Comparison of ENCODE assay signal across 9 cellular contexts in the genomic region with DNA sequence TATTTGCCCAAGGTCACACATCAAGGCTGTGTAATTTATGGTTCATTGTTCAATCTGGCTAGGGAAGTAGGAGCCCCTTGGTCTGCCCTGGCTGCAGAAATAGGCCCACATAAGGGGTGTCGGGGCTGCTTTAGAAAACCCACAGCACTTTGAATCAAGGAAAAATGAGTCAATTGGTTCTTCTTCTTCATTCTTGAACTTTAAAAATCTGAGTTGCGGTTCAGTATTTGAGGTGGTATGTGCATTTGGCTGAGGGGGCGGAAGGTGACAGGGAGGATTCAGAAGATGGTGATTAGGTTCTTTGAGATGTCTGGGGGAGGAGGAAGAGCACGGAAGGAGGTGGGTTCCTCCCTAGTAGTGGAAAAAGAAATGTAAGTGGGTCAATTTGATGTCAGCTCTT.
DNase-seq lines count a peak whose midpoint lies in the region; ATAC-seq, FAIRE-seq and TF ChIP-seq lines count a peak whose summit lies in the region.
"Had no signal": no experiment of that assay in that cellular context is flagged by ENCODE, and none has a peak within 500 bp of the region (broad histone marks: within the 10 kb centered on the region; RNA-seq: fewer than 3 reads in every experiment).

No MANE protein-coding gene starts in this region.

- H3K4me3 Mint-ChIP-seq in activated T-cell treated with anti-CD3 and anti-CD28 coated beads, Interleukin-2, amount 50 U/mL, for 72 hours = no peak overlapping the region

- H3K4me3 ChIP-seq in left lung (no peak overlapping the region), esophagus squamous epithelium (no peak overlapping the region), kidney (ENCODE audit: low read length in 2 of 2) (no peak overlapping the region)

- H3K9me3 Mint-ChIP-seq in activated T-cell treated with anti-CD3 and anti-CD28 coated beads, Interleukin-2, amount 50 U/mL, for 72 hours = no peaks in the 10 kb centered on the region

- no peak for DNase-seq in GM18507 (ENCODE audit: extremely low spot score, insufficient read length, low read depth)
- DNase-seq in activated T-cell treated with anti-CD3 and anti-CD28 coated beads, Interleukin-2, amount 50 U/mL, for 72 hours = peak; percentile 60 to 68
- DNase-seq in stimulated activated CD4-positive, alpha-beta T cell treated with anti-CD3 and anti-CD28 coated beads, Interleukin-2, amount 100 ng/mL, for 4 hours (ENCODE audit: low read depth) = peak; percentile 44
- no peak for DNase-seq in NCI-H82 (lab: John Stamatoyannopoulos, UW)
- DNase-seq in left lung = no peak
- no peak for DNase-seq in esophagus squamous epithelium (lab: John Stamatoyannopoulos, UW)
- DNase-seq in kidney = no peak
- DNase-seq: DMS53 had no signal

- no peaks in the 10 kb centered on the region for H3K27me3 ChIP-seq in left lung
- no peaks in the 10 kb centered on the region for H3K27me3 ChIP-seq in esophagus squamous epithelium

- no peaks in the 10 kb centered on the region for H3K9me3 ChIP-seq in left lung
- H3K9me3 ChIP-seq in esophagus squamous epithelium = no peaks in the 10 kb centered on the region
- H3K9me3 ChIP-seq in kidney (ENCODE audit: control insufficient read depth in 1 of 2, low read length in 2 of 2) = no peaks in the 10 kb centered on the region

- no peak overlapping the region for H3K9ac ChIP-seq in kidney (ENCODE audit: low read length in 2 of 2)

- H3K4me1 ChIP-seq in left lung (peaks cover 0 to 79% of the 10 kb centered on the region in 2 donors), esophagus squamous epithelium (peaks cover 0 to 39% (median 0%) of the 10 kb centered on the region in 3 donors), kidney (ENCODE audit: control insufficient read depth in 1 of 2, insufficient read depth in 1 of 2, low read depth in 1 of 2, low read length in 2 of 2) (no peaks in the 10 kb centered on the region)

- peak; percentile 95 for FAIRE-seq in GM18507 (lab: Jason Lieb, UNC)
- FAIRE-seq in kidney (lab: Jason Lieb, UNC) = no peak

- TF ChIP-seq CTCF in left lung (IDR thresholded peaks at IDR 0.05) = no peak
- no peak for TF ChIP-seq CTCF in esophagus squamous epithelium (IDR thresholded peaks at IDR 0.05)
- no peak for TF ChIP-seq CTCF in kidney (IDR thresholded peaks at IDR 0.05; ENCODE audit: borderline replicate concordance, extremely low read depth, insufficient read depth)

- H3K36me3 ChIP-seq in left lung = no peaks in the 10 kb centered on the region
- no peaks in the 10 kb centered on the region for H3K36me3 ChIP-seq in esophagus squamous epithelium
- no peaks in the 10 kb centered on the region for H3K36me3 ChIP-seq in kidney (ENCODE audit: control insufficient read depth in 1 of 2, insufficient read depth in 2 of 2, low read length in 2 of 2)

- H3K27ac Mint-ChIP-seq in activated T-cell treated with anti-CD3 and anti-CD28 coated beads, Interleukin-2, amount 50 U/mL, for 72 hours = no peak overlapping the region

- no peaks in the 10 kb centered on the region for H3K36me3 Mint-ChIP-seq in activated T-cell treated with anti-CD3 and anti-CD28 coated beads, Interleukin-2, amount 50 U/mL, for 72 hours (ENCODE audit: insufficient read depth in 2 of 2)

- H3K4me1 Mint-ChIP-seq in activated T-cell treated with anti-CD3 and anti-CD28 coated beads, Interleukin-2, amount 50 U/mL, for 72 hours (ENCODE audit: low read depth) = peaks cover 20% of the 10 kb centered on the region

- H3K27ac ChIP-seq in left lung = no peak overlapping the region
- H3K27ac ChIP-seq in esophagus squamous epithelium = no peak overlapping the region
- no peak overlapping the region for H3K27ac ChIP-seq in kidney (ENCODE audit: low read depth in 2 of 2, low read length in 2 of 2)

- H3K27me3 Mint-ChIP-seq in activated T-cell treated with anti-CD3 and anti-CD28 coated beads, Interleukin-2, amount 50 U/mL, for 72 hours (ENCODE audit: low read depth) = peaks cover 34% of the 10 kb centered on the region

- peak; percentile 40 for ATAC-seq in HG03103 (IDR thresholded peaks at IDR 0.05; ENCODE audit: low read depth, unreplicated experiment)
- peak; percentile 90 for ATAC-seq in activated T-cell treated with anti-CD3 and anti-CD28 coated beads, Interleukin-2, amount 50 U/mL, for 72 hours (replicated peaks in 1 of 2)
- ATAC-seq in left lung = no peak

- 77 to 79% methylated on average over 4 of the region's 4 CpGs for WGBS in esophagus squamous epithelium, 2 donors

- intact Hi-C loops in left lung (cut with DNase I) = no loop called here
- intact Hi-C loops in esophagus squamous epithelium (cut with DNase I) = no loop called here
- intact Hi-C loops in kidney (cut with DNase I) = no loop called here

- TF ChIP-seq POLR2A in esophagus squamous epithelium (IDR thresholded peaks at IDR 0.05) = no peak

Comparison
In these comparisons a context has a peak if more than half of its experiments do, and no peak if none do; other contexts are left out.
1. DNase-seq: peak in activated T-cell treated with anti-CD3 and anti-CD28 coated beads, Interleukin-2, amount 50 U/mL, for 72 hours (2 of 2) and stimulated activated CD4-positive, alpha-beta T cell treated with anti-CD3 and anti-CD28 coated beads, Interleukin-2, amount 100 ng/mL, for 4 hours (single experiment); none in GM18507 (single experiment), NCI-H82 (single experiment), left lung (0 of 2), esophagus squamous epithelium (single experiment) and kidney (single experiment).